ENCODE assay signal across 8 cellular contexts in the genomic region with DNA sequence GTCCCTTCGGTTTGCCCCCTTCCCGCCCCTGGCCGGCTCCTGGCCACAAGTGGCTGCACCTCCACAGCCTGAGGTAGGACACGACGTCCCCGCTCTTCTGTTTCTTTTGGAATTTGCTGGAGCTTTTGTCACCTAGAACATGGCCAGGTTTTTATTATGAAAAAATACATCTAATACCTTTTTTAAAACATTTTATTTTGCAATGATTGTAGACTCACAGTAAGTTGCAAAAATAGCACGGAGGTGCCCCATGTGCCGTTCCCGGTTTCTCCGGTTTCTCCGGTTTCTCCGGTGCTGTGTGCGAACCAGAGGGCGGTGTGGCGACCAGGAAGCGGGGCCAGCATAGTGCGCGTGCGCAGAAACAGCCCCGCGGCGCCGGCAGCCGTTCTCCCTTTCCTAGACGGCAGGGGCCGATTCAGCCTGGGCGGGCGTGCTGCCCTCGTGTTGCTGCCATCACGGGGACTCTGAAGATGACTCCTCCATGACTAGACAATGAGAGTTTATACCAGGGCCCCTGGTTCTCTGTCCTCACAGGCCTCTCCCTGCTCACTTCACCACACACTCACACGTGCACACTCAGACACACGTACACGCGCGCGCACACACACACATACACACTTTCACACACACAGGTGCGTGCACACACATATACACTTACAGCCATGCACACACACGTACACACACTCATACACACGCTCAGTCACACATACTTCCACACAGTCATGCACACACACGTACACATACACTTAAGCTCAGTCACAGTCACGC.
DNase-seq lines count a peak whose midpoint lies in the region; ATAC-seq and TF ChIP-seq lines count a peak whose summit lies in the region.

No MANE protein-coding gene starts in this region.

- no peaks in the 10 kb centered on the region for H3K4me1 Mint-ChIP-seq in endodermal cell

- H3K27ac Mint-ChIP-seq in endodermal cell: peak overlapping the region; percentile 41

- intact Hi-C loops in mucosa of descending colon (cut with DNase I, micrococcal nuclease): no loop called here

- no peak overlapping the region for H3K27ac ChIP-seq in endodermal cell (ENCODE audit: low read depth, low read length)

- H3K36me3 Mint-ChIP-seq in endodermal cell (ENCODE audit: low read depth): no peaks in the 10 kb centered on the region

- DNase-seq in NK-92 treated with Interleukin-12 subunit alpha and Interleukin-12 subunit beta, amount 100 ng/mL, for 24 hours (lab: John Stamatoyannopoulos, UW): peak; percentile 76
- peak; percentile 45 to 78 (median 70) for DNase-seq in activated CD8-positive, alpha-beta memory T cell treated with anti-CD3 and anti-CD28 coated beads for 48 hours (ENCODE audit: low read depth in 2 of 3, low spot score in 2 of 3)
- peak; percentile 86 for DNase-seq in endodermal cell
- DNase-seq in mucosa of descending colon: peak; percentile 91 to 96 (median 94)
- DNase-seq in stimulated activated CD8-positive, alpha-beta memory T cell treated with anti-CD3 and anti-CD28 coated beads, Interleukin-4, amount 100 ng/mL, for 24 hours (ENCODE audit: low read depth): peak; percentile 74

- no peaks in the 10 kb centered on the region for H3K9me3 Mint-ChIP-seq in endodermal cell

- no peaks in the 10 kb centered on the region for H3K9me3 ChIP-seq in endodermal cell (ENCODE audit: control insufficient read depth, low read length)
- H3K9me3 ChIP-seq in mucosa of descending colon: no peaks in the 10 kb centered on the region

- 59 to 75% methylated on average over 23 to 41 of the region's 41 CpGs for WGBS in endodermal cell (ENCODE audit: insufficient coverage in 1 of 2, insufficient read length in 1 of 2), 2 experiments

- ATAC-seq in HG03280 (IDR thresholded peaks at IDR 0.05; ENCODE audit: unreplicated experiment) (peak; percentile 51), mucosa of descending colon (peak; percentile 86), HG03108 (IDR thresholded peaks at IDR 0.05; ENCODE audit: unreplicated experiment) (no peak)

- H3K27me3 Mint-ChIP-seq in endodermal cell (ENCODE audit: insufficient read depth): peaks cover 15% of the 10 kb centered on the region

- H3K9ac ChIP-seq in endodermal cell (ENCODE audit: extremely low read depth, low read length, poor library complexity, severe bottlenecking): no peak overlapping the region

- H3K36me3 ChIP-seq in endodermal cell (ENCODE audit: control insufficient read depth, insufficient read depth, low read length): no peaks in the 10 kb centered on the region
- H3K36me3 ChIP-seq in mucosa of descending colon (ENCODE audit: low read depth): no peaks in the 10 kb centered on the region

- peak overlapping the region; percentile 43 for H3K4me3 Mint-ChIP-seq in endodermal cell

- no peaks in the 10 kb centered on the region for H3K27me3 ChIP-seq in endodermal cell (ENCODE audit: control insufficient read depth, insufficient read depth, low read length, poor library complexity, severe bottlenecking)

- H3K4me1 ChIP-seq in endodermal cell (ENCODE audit: control insufficient read depth, insufficient read depth, low read length): no peaks in the 10 kb centered on the region
- peaks cover 5% of the 10 kb centered on the region for H3K4me1 ChIP-seq in mucosa of descending colon (ENCODE audit: low read depth)

- TF ChIP-seq CTCF in GM12872 (IDR thresholded peaks at IDR 0.05; ENCODE audit: insufficient read depth, low read depth, low read length) (0 out of 3 replicates have a peak, but pooled peaks have one; percentile 10), endodermal cell (conservative IDR thresholded peaks at IDR 0.05) (peak; percentile 44), mucosa of descending colon (IDR thresholded peaks at IDR 0.05) (no peak)

- H3K4me3 ChIP-seq in endodermal cell (ENCODE audit: low read length) (no peak overlapping the region), mucosa of descending colon (no peak overlapping the region)
